19 cellular contexts compared by ENCODE assay signal in genomic region chr6:52647199-52647598, GRCh38. TPM values are rescaled to one million over a fixed set of nuclear protein-coding genes. Genes with fewer than 3 reads are reported as not detected.
A peak's percentile ranks its signal among the peaks of the same experiment; 100 is the strongest.
DNase-seq lines count a peak whose midpoint lies in the region; ATAC-seq, FAIRE-seq and TF ChIP-seq lines count a peak whose summit lies in the region.
"Had no signal": no experiment of that assay in that cellular context is flagged by ENCODE, and none has a peak within 500 bp of the region (broad histone marks: within the 10 kb centered on the region; RNA-seq: fewer than 3 reads in every experiment).

No MANE protein-coding gene starts in this region.

- 85% methylated on average over 3 of the region's 3 CpGs; no CpG with 5 or more reads in 1 of the 2 experiments for WGBS in H1 (ENCODE audit: extremely low coverage in 1 of 2, insufficient coverage in 1 of 2, insufficient read length in 1 of 2, insufficient replicate concordance in 2 of 2, low coverage in 1 of 2, low lambda C conversion rate in 2 of 2, missing lambda C conversion rate in 1 of 2), 2 experiments

- H4K8ac ChIP-seq in H1 (ENCODE audit: extremely low read depth, insufficient read depth, low read length), result no peak overlapping the region

- H2BK15ac ChIP-seq in H1 (ENCODE audit: low read length), result no peak overlapping the region

- ATAC-seq in activated CD4-positive, alpha-beta T cell treated with anti-CD3 and anti-CD28 coated beads for 36 hours, result peak; percentile 46
- ATAC-seq in HG03095 (IDR thresholded peaks at IDR 0.05; ENCODE audit: unreplicated experiment), result no peak
- ATAC-seq: Panc1; stimulated activated memory B cell treated with anti-CD40 and anti-IgM and Interleukin-4, amounts not matched to agents 10 μg/mL and 1 μg/mL and 100 μg/mL, for 72 hours had no signal

- H2BK5ac ChIP-seq in H1 (ENCODE audit: low read depth, low read length), result no peak overlapping the region

- H3K14ac ChIP-seq in H1 (ENCODE audit: insufficient read length), result no peak overlapping the region

- H2BK12ac ChIP-seq in H1 (ENCODE audit: low read depth, low read length), result no peak overlapping the region

- no peak overlapping the region for H3K18ac ChIP-seq in H1 (ENCODE audit: extremely low read depth, low read length)

- no peak overlapping the region for H2AK5ac ChIP-seq in H1 (ENCODE audit: low read depth, low read length)

- H3K23ac ChIP-seq in H1 (ENCODE audit: insufficient read length), result no peak overlapping the region

- CTCF ChIA-PET in activated CD4-positive, alpha-beta T cell treated with anti-CD3 and anti-CD28 coated beads for 36 hours (lab: Charles Lee), result interaction anchor here (0.6 to 2.4 kb wide), 5 partner anchors 14 to 245 kb away, joined by 3 to 12 read pairs (median 4); no protein-coding TSS in a partner anchor
- CTCF ChIA-PET in RWPE1 (lab: Yijun Ruan, JAX) (interaction anchor here (0.6 to 0.8 kb wide), 3 partner anchors 16 to 556 kb away, joined by 3 to 6 read pairs (median 5); no protein-coding TSS in a partner anchor), H1 (lab: Charles Lee; ENCODE audit: partially characterized antibody) (interaction anchor here (1.1 to 1.7 kb wide), 4 partner anchors 13 to 56 kb away, joined by 3 to 5 read pairs (median 5); no protein-coding TSS in a partner anchor)

- no peak overlapping the region for H2BK20ac ChIP-seq in H1 (ENCODE audit: low read length)

- no peak overlapping the region for H3K4me3 ChIP-seq in H1 (ENCODE audit: extremely low read depth in 1 of 4, insufficient read depth in 2 of 4, low read depth in 3 of 4, low read length in 4 of 4)
- H3K4me3 ChIP-seq: left ventricle myocardium inferior had no signal

- H3K27me3 Mint-ChIP-seq in activated CD4-positive, alpha-beta T cell treated with anti-CD3 and anti-CD28 coated beads for 36 hours, result peaks cover 5% of the 10 kb centered on the region

- intact Hi-C loops in activated CD4-positive, alpha-beta T cell treated with anti-CD3 and anti-CD28 coated beads for 36 hours (cut with DNase I, micrococcal nuclease), result no loop called here

- no peaks in the 10 kb centered on the region for H3K36me3 Mint-ChIP-seq in activated CD4-positive, alpha-beta T cell treated with anti-CD3 and anti-CD28 coated beads for 36 hours (ENCODE audit: low read depth)
- H3K36me3 Mint-ChIP-seq: CD14-positive monocyte; stimulated activated memory B cell treated with anti-CD40 and anti-IgM and Interleukin-4, amounts not matched to agents 10 μg/mL and 1 μg/mL and 100 μg/mL, for 72 hours had no signal

- no peaks in the 10 kb centered on the region for H3K27me3 ChIP-seq in H1 (replicated peaks in 1 of 4; ENCODE audit: control insufficient read depth in 3 of 4, extremely low read depth in 1 of 4, insufficient read depth in 3 of 4, low read length in 3 of 4)
- H3K27me3 ChIP-seq: neutrophil had no signal

- DNase-seq in activated CD4-positive, alpha-beta T cell treated with anti-CD3 and anti-CD28 coated beads for 36 hours, result no peak
- DNase-seq in activated CD4-positive, alpha-beta T cell treated with anti-CD3 and anti-CD28 coated beads for 1 hour, result no peak
- DNase-seq in RWPE1 (ENCODE audit: low spot score) (no peak), H1 (ENCODE audit: low read depth in 1 of 2, low spot score in 2 of 2) (no peak), renal cortical epithelial cell (ENCODE audit: low read depth) (peak; percentile 72), NCI-H69 (lab: John Stamatoyannopoulos, UW) (no peak), activated gamma-delta T cell treated with Interleukin-2 at 50 U/mL for 16 hours (no peak)
- DNase-seq: activated effector memory CD4-positive, alpha-beta T cell treated with anti-CD3 and anti-CD28 coated beads, Interleukin-2, amount 50 U/mL, for 16 hours; amygdala; DMS53; left ventricle myocardium inferior; NCI-H1436 treated with DMSO at 0.1 percent for 48 hours; retina had no signal

- TF ChIP-seq POLR2A in H1 (IDR thresholded peaks at IDR 0.05; ENCODE audit: control extremely low read depth in 1 of 2, low read depth in 2 of 2, low read length in 2 of 2), result no peak

- no peaks in the 10 kb centered on the region for H3K9me3 ChIP-seq in H1 (ENCODE audit: insufficient read depth in 2 of 2, low read depth in 1 of 2, low read length in 1 of 2)
- H3K9me3 ChIP-seq: left ventricle myocardium inferior, neutrophil had no signal

- TF ChIP-seq CTCF in RWPE1 (conservative IDR thresholded peaks at IDR 0.05; ENCODE audit: low read depth) (no peak), H1 (IDR thresholded peaks at IDR 0.05; ENCODE audit: control extremely low read depth in 1 of 3, insufficient read depth in 1 of 3, low read depth in 1 of 3, low read length in 3 of 3) (no peak)

- peaks cover 17% of the 10 kb centered on the region for H3K4me1 Mint-ChIP-seq in activated CD4-positive, alpha-beta T cell treated with anti-CD3 and anti-CD28 coated beads for 36 hours

- H3K56ac ChIP-seq in H1 (replicated peaks; ENCODE audit: insufficient read length, low read depth, low read length), result no peak overlapping the region

- no peaks in the 10 kb centered on the region for H3K23me2 ChIP-seq in H1 (ENCODE audit: low read depth, low read length)

- FAIRE-seq in H1 (lab: Jason Lieb, UNC), result no peak
- FAIRE-seq: colon had no signal

- no peak overlapping the region for H3K4me3 Mint-ChIP-seq in activated CD4-positive, alpha-beta T cell treated with anti-CD3 and anti-CD28 coated beads for 36 hours
- H3K4me3 Mint-ChIP-seq: CD14-positive monocyte; stimulated activated memory B cell treated with anti-CD40 and anti-IgM and Interleukin-4, amounts not matched to agents 10 μg/mL and 1 μg/mL and 100 μg/mL, for 72 hours had no signal

- no peaks in the 10 kb centered on the region for H3K36me3 ChIP-seq in H1 (ENCODE audit: control insufficient read depth in 2 of 4, insufficient read depth in 4 of 4, low read length in 3 of 4)
- H3K36me3 ChIP-seq: left ventricle myocardium inferior, neutrophil had no signal

- H3K27ac ChIP-seq in RWPE1 (peak overlapping the region; percentile 25; the same call in 1 of the 2 replicates), H1 (ENCODE audit: low read depth, low read length) (no peak overlapping the region)
- H3K27ac ChIP-seq: left ventricle myocardium inferior, neutrophil had no signal

- no peak overlapping the region for H3K4ac ChIP-seq in H1 (replicated peaks; ENCODE audit: insufficient read length, low read depth, low read length)

- H4K5ac ChIP-seq in H1 (ENCODE audit: insufficient read length, low read depth, low read length), result no peak overlapping the region

- POLR2A ChIA-PET in activated CD4-positive, alpha-beta T cell treated with anti-CD3 and anti-CD28 coated beads for 36 hours (lab: Charles Lee), result interaction anchor here (0.5 kb wide), 1 partner anchor 249 kb away, joined by 4 read pairs; no protein-coding TSS in a partner anchor
- POLR2A ChIA-PET in RWPE1 (lab: Yijun Ruan, JAX; ENCODE audit: low non-redundant PET) (no interaction called here), H1 (lab: Charles Lee; ENCODE audit: partially characterized antibody) (no interaction called here)

- no peak for TF ChIP-seq EP300 in H1 (IDR thresholded peaks at IDR 0.05; ENCODE audit: borderline replicate concordance in 1 of 2, low read depth in 2 of 2, low read length in 2 of 2)

- peak overlapping the region; percentile 53 for H3K27ac Mint-ChIP-seq in activated CD4-positive, alpha-beta T cell treated with anti-CD3 and anti-CD28 coated beads for 36 hours
- H3K27ac Mint-ChIP-seq: CD14-positive monocyte; stimulated activated memory B cell treated with anti-CD40 and anti-IgM and Interleukin-4, amounts not matched to agents 10 μg/mL and 1 μg/mL and 100 μg/mL, for 72 hours had no signal

- no peaks in the 10 kb centered on the region for H4K20me1 ChIP-seq in H1 (replicated peaks in 1 of 2; ENCODE audit: control insufficient read depth in 1 of 2, insufficient read depth in 2 of 2, low read length in 2 of 2)

- H3K79me1 ChIP-seq in H1 (ENCODE audit: low read depth, low read length), result no peaks in the 10 kb centered on the region

- no peaks in the 10 kb centered on the region for H3K79me2 ChIP-seq in H1 (ENCODE audit: control insufficient read depth in 1 of 2, insufficient read depth in 2 of 2, low read length in 2 of 2)

- TF ChIP-seq RAD21 in H1 (IDR thresholded peaks at IDR 0.05 in 1 of 2, conservative IDR thresholded peaks at IDR 0.05 in 1 of 2; ENCODE audit: low read depth in 2 of 2, low read length in 2 of 2), result no peak

- H3K4me1 ChIP-seq in H1 (replicated peaks in 1 of 4; ENCODE audit: control insufficient read depth in 3 of 4, insufficient read depth in 4 of 4, low read length in 3 of 4), result peaks cover 0 to 3% (median 0%) of the 10 kb centered on the region in 4 experiments; a peak in 1 of 7 replicates
- H3K4me1 ChIP-seq: left ventricle myocardium inferior had no signal

- H3K9me3 Mint-ChIP-seq in activated CD4-positive, alpha-beta T cell treated with anti-CD3 and anti-CD28 coated beads for 36 hours (ENCODE audit: low read depth), result no peaks in the 10 kb centered on the region

- H2BK120ac ChIP-seq in H1 (replicated peaks; ENCODE audit: low read depth, low read length), result no peak overlapping the region

- H3K9ac ChIP-seq in H1 (replicated peaks in 1 of 4; ENCODE audit: extremely low read depth in 1 of 4, low read depth in 3 of 4, low read length in 3 of 4), result no peak overlapping the region

- H4K91ac ChIP-seq in H1 (replicated peaks; ENCODE audit: insufficient read length, low read length), result no peak overlapping the region

- peak overlapping the region; percentile 5; the same call in 1 of the 2 replicates for H2AFZ ChIP-seq in H1 (ENCODE audit: low read length)

- H3K4me2 ChIP-seq in H1 (ENCODE audit: insufficient read depth in 1 of 2, low read depth in 2 of 2, low read length in 2 of 2), result no peak overlapping the region

TF ChIP-seq in H1, 55 proteins besides CTCF, POLR2A, EP300 and RAD21 (continues in another document):
- TF ChIP-seq NANOG (IDR thresholded peaks at IDR 0.05; ENCODE audit: insufficient read depth, low read depth, low read length, poor library complexity, severe bottlenecking), result no peak

RNA-seq across cellular contexts. Expression of gene TMEM14A, which starts 23.7 kb away (rescaled TPM):
- 10 to 100 TPM; 10.4 to 18.8 TPM for total RNA-seq in activated CD4-positive, alpha-beta T cell treated with anti-CD3 and anti-CD28 coated beads for 36 hours
- total RNA-seq in H1 (2021; fragmentation: NEBNext Ultra II Directional; extraction: Animal tissue kit (Norgen Biotek cat#: 25700)), result 11.2 and 12.5 TPM in 2 replicates
- polyA plus RNA-seq in H1 (2011; rRNA removed), result 8.9 and 11.1 TPM in 2 replicates
- 13.4 TPM for polyA plus RNA-seq in H1 (2011; cell fraction: cytosol; rRNA removed)
- polyA plus RNA-seq in H1 (2011; cell fraction: nucleus; rRNA removed), result 1.9 TPM
- polyA plus RNA-seq in H1 (2012, experiment 1 of 2), result 7.7 to 9.8 TPM (median 9.0 TPM) in 4 replicates
- 11.8 TPM for polyA plus RNA-seq in H1 (2012, experiment 2 of 2)
- polyA plus RNA-seq in H1 (2013, experiment 1 of 2), result 8.2 TPM
- 7.3 TPM for polyA plus RNA-seq in H1 (2013, experiment 2 of 2)
- 1.3 and 1.8 TPM in 2 replicates for polyA minus RNA-seq in H1 (2011; rRNA and poly(A)+ RNA removed)
- 2.0 TPM for polyA minus RNA-seq in H1 (2011; cell fraction: cytosol; rRNA and poly(A)+ RNA removed)
- polyA minus RNA-seq in H1 (2011; cell fraction: nucleus; rRNA and poly(A)+ RNA removed), result 3.6 TPM
- total RNA-seq in renal cortical epithelial cell, result 46.9 and 69.5 TPM in 2 replicates
